Comparison of ENCODE assay signal across 9 cellular contexts in genomic region chr1:21764615-21765423, GRCh38. TPM values are rescaled to one million over a fixed set of nuclear protein-coding genes. Genes with fewer than 3 reads are reported as not detected.
DNase-seq lines count a peak whose midpoint lies in the region; ATAC-seq and TF ChIP-seq lines count a peak whose summit lies in the region.
"Had no signal": no experiment of that assay in that cellular context is flagged by ENCODE, and none has a peak within 500 bp of the region (broad histone marks: within the 10 kb centered on the region; RNA-seq: fewer than 3 reads in every experiment).

No MANE protein-coding gene starts in this region.

- peak; percentile 70 for DNase-seq in DMS79 (lab: John Stamatoyannopoulos, UW)
- peak; percentile 46 for DNase-seq in LNCaP clone FGC (ENCODE audit: low read depth)
- peak; percentile 88 for DNase-seq in astrocyte of the spinal cord (ENCODE audit: low read depth, low spot score)
- DNase-seq in lung microvascular endothelial cell (ENCODE audit: low read depth in 2 of 2) = peak; percentile 83 to 94
- DNase-seq in SKM-1 treated with dmso at 0.1 percent for 144 hours (lab: John Stamatoyannopoulos, UW; ENCODE audit: unreplicated experiment) = no peak
- no peak for DNase-seq in activated effector memory CD4-positive, alpha-beta T cell treated with anti-CD3 and anti-CD28 coated beads, Interleukin-2, amount 50 U/mL, for 16 hours

- no peak overlapping the region for H3K4me3 ChIP-seq in LNCaP clone FGC (ENCODE audit: low read depth, low read length)
- no peak overlapping the region for H3K4me3 ChIP-seq in astrocyte of the spinal cord (ENCODE audit: low read depth, low read length)

- TF ChIP-seq CTCF in LNCaP clone FGC (IDR thresholded peaks at IDR 0.05; ENCODE audit: control insufficient read depth, extremely low read depth, insufficient read depth) (no peak), astrocyte of the spinal cord (IDR thresholded peaks at IDR 0.05; ENCODE audit: low read depth, low read length) (no peak)

- ATAC-seq in GM19395 (IDR thresholded peaks at IDR 0.05; ENCODE audit: unreplicated experiment) (no peak), HG03460 (IDR thresholded peaks at IDR 0.05; ENCODE audit: unreplicated experiment) (no peak)

- in situ Hi-C loops in astrocyte of the spinal cord (cut with HindIII; ENCODE audit: low sequenced_read_pairs) = no loop called here

RNA-seq across cellular contexts. Expression of gene USP48, which starts 18.1 kb away (rescaled TPM):
- total RNA-seq in lung microvascular endothelial cell = 39.0 and 61.5 TPM in 2 replicates

RNA-seq across cellular contexts. Expression of gene LDLRAD2, which starts 47.2 kb away (rescaled TPM):
- total RNA-seq in lung microvascular endothelial cell = under 0.01 TPM in 1 of 2 replicates, not detected in the other
- total RNA-seq: NCI-H460 had no signal

Comparison
In these comparisons a context has a peak if more than half of its experiments do, and no peak if none do; other contexts are left out.
1. DNase-seq: peak in DMS79 (single experiment), LNCaP clone FGC (single experiment), astrocyte of the spinal cord (single experiment) and lung microvascular endothelial cell (2 of 2); none in SKM-1 treated with dmso at 0.1 percent for 144 hours (single experiment) and activated effector memory CD4-positive, alpha-beta T cell treated with anti-CD3 and anti-CD28 coated beads, Interleukin-2, amount 50 U/mL, for 16 hours (single experiment).